In genomic region chr20:45374101-45374467, GRCh38 we compare ENCODE assay signal across 1 cellular context.
TF ChIP-seq lines count a peak whose summit lies in the region.

No MANE protein-coding gene starts in this region.

TF ChIP-seq in A549, 52 proteins besides CTCF, POLR2A, EP300 and RAD21 (continued from another document):
- TF ChIP-seq USF2 (IDR thresholded peaks at IDR 0.05) (no peak), JUN (IDR thresholded peaks at IDR 0.05) (no peak), NPAS2 (CRISPR knock-in tag; IDR thresholded peaks at IDR 0.05; ENCODE audit: borderline replicate concordance) (no peak), TP53 (CRISPR knock-in tag; IDR thresholded peaks at IDR 0.05) (no peak)
TF ChIP-seq in A549: peak in this region for 0.
